8 cellular contexts compared by ENCODE assay signal in genomic region chr10:86522385-86522855, GRCh38. TPM values are rescaled to one million over a fixed set of nuclear protein-coding genes. Genes with fewer than 3 reads are reported as not detected.
DNase-seq lines count a peak whose midpoint lies in the region; FAIRE-seq and TF ChIP-seq lines count a peak whose summit lies in the region.

No MANE protein-coding gene starts in this region.

- intact Hi-C loops in endothelial cell of umbilical vein (cut with micrococcal nuclease) (loop anchor here (10.0 kb wide), 1 partner anchor 878 kb away; no protein-coding TSS in a partner anchor), ovary (cut with DNase I) (no loop called here)

- POLR2A ChIA-PET in endothelial cell of umbilical vein (lab: Charles Lee) = interaction anchor here (1.2 kb wide), 1 partner anchor 111 kb away, joined by 6 read pairs; no protein-coding TSS in a partner anchor

- TF ChIP-seq EP300 in ovary (IDR thresholded peaks at IDR 0.05) = no peak

- H3K79me2 ChIP-seq in endothelial cell of umbilical vein (ENCODE audit: control insufficient read depth, insufficient read depth, low read length) = peaks cover 48% of the 10 kb centered on the region

- no peak for TF ChIP-seq CTCF in Peyer's patch (IDR thresholded peaks at IDR 0.05)
- TF ChIP-seq CTCF in endothelial cell of umbilical vein (IDR thresholded peaks at IDR 0.05; ENCODE audit: extremely low read depth in 1 of 2, insufficient read depth in 1 of 2, low read depth in 1 of 2, low read length in 2 of 2) = no peak
- no peak for TF ChIP-seq CTCF in ovary (IDR thresholded peaks at IDR 0.05)

- dilution Hi-C loops in endothelial cell of umbilical vein (cut with MboI; ENCODE audit: extremely low pct_ligation_motif_present, low sequenced_read_pairs) = no loop called here

- CTCF ChIA-PET in endothelial cell of umbilical vein (lab: Charles Lee) = interaction anchor here (1.0 to 2.1 kb wide), 2 partner anchors 63 to 122 kb away, joined by 3 to 6 read pairs; no protein-coding TSS in a partner anchor

- H3K9me3 ChIP-seq in Peyer's patch (no peaks in the 10 kb centered on the region), endothelial cell of umbilical vein (replicated peaks; ENCODE audit: control insufficient read depth, insufficient read depth, low read length) (no peaks in the 10 kb centered on the region), ovary (no peaks in the 10 kb centered on the region)

- 7 to 10% (median 8%) methylated on average over 13 of the region's 13 CpGs for WGBS in ovary, 3 donors

- TF ChIP-seq POLR2A in Peyer's patch (IDR thresholded peaks at IDR 0.05) (no peak), endothelial cell of umbilical vein (IDR thresholded peaks at IDR 0.05; ENCODE audit: low read depth, low read length) (no peak), ovary (IDR thresholded peaks at IDR 0.05) (no peak)

- H3K36me3 ChIP-seq in Peyer's patch (peaks cover 0 to 7% (median 0%) of the 10 kb centered on the region in 3 donors), endothelial cell of umbilical vein (ENCODE audit: control insufficient read depth in 2 of 2, extremely low read depth in 1 of 2, insufficient read depth in 2 of 2, low read length in 2 of 2) (peaks cover 2 to 3% of the 10 kb centered on the region in 2 experiments), ovary (no peaks in the 10 kb centered on the region)

- H3K4me1 ChIP-seq in Peyer's patch = peaks cover 0 to 35% (median 11%) of the 10 kb centered on the region in 4 donors
- H3K4me1 ChIP-seq in endothelial cell of umbilical vein (ENCODE audit: control insufficient read depth, extremely low read depth, insufficient read depth, low read length) = peaks cover 19% of the 10 kb centered on the region
- peaks cover 4% of the 10 kb centered on the region for H3K4me1 ChIP-seq in ovary (ENCODE audit: insufficient read depth)

- no peaks in the 10 kb centered on the region for H3K9me1 ChIP-seq in endothelial cell of umbilical vein (replicated peaks; ENCODE audit: control insufficient read depth, extremely low read depth, insufficient read depth, low read length)

- peaks cover 15% of the 10 kb centered on the region for H4K20me1 ChIP-seq in endothelial cell of umbilical vein (replicated peaks; ENCODE audit: control insufficient read depth, extremely low read depth, insufficient read depth, low read length)

- H3K27me3 ChIP-seq in Peyer's patch (no peaks in the 10 kb centered on the region), endothelial cell of umbilical vein (ENCODE audit: control insufficient read depth in 2 of 2, insufficient read depth in 2 of 2, low read length in 2 of 2) (no peaks in the 10 kb centered on the region), ovary (no peaks in the 10 kb centered on the region)

- H3K4me3 ChIP-seq in Peyer's patch (peak overlapping the region; percentile 97 to 99 (median 98)), endothelial cell of umbilical vein (replicated peaks in 1 of 3; ENCODE audit: insufficient read depth in 1 of 3, low read depth in 1 of 3, low read length in 3 of 3) (peak overlapping the region; percentile 64 to 99 (median 99)), ovary (peak overlapping the region; percentile 98)

- peak; percentile 9 for DNase-seq in NCI-H1105 treated with DMSO at 0.1 percent for 48 hours (lab: John Stamatoyannopoulos, UW)
- DNase-seq in NCI-H1105 (lab: John Stamatoyannopoulos, UW) = no peak
- DNase-seq in Peyer's patch = no peak
- DNase-seq in endothelial cell of umbilical vein (ENCODE audit: low read depth, low spot score) = no peak
- DNase-seq in ovary = no peak
- no peak for DNase-seq in dedifferentiated amniotic fluid mesenchymal stem cell (ENCODE audit: extremely low spot score)
- no peak for DNase-seq in mesenteric fat pad (ENCODE audit: low spot score)
- DNase-seq in stimulated activated CD4-positive, alpha-beta T cell treated with anti-CD3 and anti-CD28 coated beads, Interleukin-12 subunit alpha, Interleukin-12 subunit beta, amount 100 ng/mL, for 4 hours = no peak

- no peak for FAIRE-seq in endothelial cell of umbilical vein (lab: Jason Lieb, UNC)

- H2AFZ ChIP-seq in endothelial cell of umbilical vein (ENCODE audit: low read depth, low read length) = peak overlapping the region; percentile 76

- H3K27ac ChIP-seq in Peyer's patch (peak overlapping the region; percentile 93 to 99 (median 98)), endothelial cell of umbilical vein (ENCODE audit: insufficient read depth, low read depth, low read length) (no peak overlapping the region), ovary (peak overlapping the region; percentile 53 to 76)

- peak overlapping the region; percentile 74 for H3K4me2 ChIP-seq in endothelial cell of umbilical vein (ENCODE audit: insufficient read depth, low read length)

- BruUV-seq in endothelial cell of umbilical vein (replicated peaks; lab: Mats Ljungman, UMichigan) = no TSS peak

- H3K9ac ChIP-seq in endothelial cell of umbilical vein (replicated peaks; ENCODE audit: extremely low read depth, insufficient read depth, low read length) = peak overlapping the region; percentile 92

TF ChIP-seq in endothelial cell of umbilical vein, 7 proteins besides CTCF, POLR2A, EP300 and RAD21:
- TF ChIP-seq JUN (IDR thresholded peaks at IDR 0.05; ENCODE audit: borderline replicate concordance, insufficient read depth, insufficient read length, low read depth) (no peak), MYC (IDR thresholded peaks at IDR 0.05; ENCODE audit: low read depth, low read length) (no peak), GATA2 (IDR thresholded peaks at IDR 0.05; ENCODE audit: insufficient read depth, insufficient read length, low read depth, low read length) (no peak), POLR2AphosphoS5 (IDR thresholded peaks at IDR 0.05; ENCODE audit: insufficient read depth, low read depth, low read length) (no peak), MAX (IDR thresholded peaks at IDR 0.05; ENCODE audit: insufficient read depth, insufficient read length) (no peak), FOS (IDR thresholded peaks at IDR 0.05; ENCODE audit: borderline replicate concordance, insufficient read depth, low read length) (no peak), EZH2 (IDR thresholded peaks at IDR 0.05; ENCODE audit: borderline replicate concordance, low read depth, low read length, severe bottlenecking) (no peak)

RNA-seq across cellular contexts. Expression of gene WAPL, which starts 0.8 kb away (rescaled TPM):
- 10 to 100 TPM; 32.4 to 49.5 (median 45.1) TPM for total RNA-seq in Peyer's patch
- 35.1 and 35.3 TPM in 2 replicates for total RNA-seq in endothelial cell of umbilical vein
- 6.4 and 9.2 TPM in 2 replicates for polyA plus RNA-seq in endothelial cell of umbilical vein
- 12.4 and 12.6 TPM in 2 replicates for polyA plus RNA-seq in endothelial cell of umbilical vein (2011; cell fraction: cytosol; rRNA removed)
- 14.7 and 20.4 TPM in 2 replicates for polyA plus RNA-seq in endothelial cell of umbilical vein (2011; cell fraction: nucleus; rRNA removed)
- polyA plus RNA-seq in endothelial cell of umbilical vein (2012) = 29.6 and 33.0 TPM in 2 replicates
- polyA minus RNA-seq in endothelial cell of umbilical vein = 23.5 and 29.6 TPM in 2 replicates
- polyA minus RNA-seq in endothelial cell of umbilical vein (2011; cell fraction: cytosol; rRNA and poly(A)+ RNA removed) = 36.8 TPM
- 22.2 and 29.6 TPM in 2 replicates for polyA minus RNA-seq in endothelial cell of umbilical vein (2011; cell fraction: nucleus; rRNA and poly(A)+ RNA removed)
- 10 to 100 TPM; 26.0 to 33.3 (median 31.8) TPM for total RNA-seq in ovary
- polyA plus RNA-seq in ovary = 10 to 100 TPM; 15.3 to 19.0 TPM
- 34.2 TPM for total RNA-seq in mesenteric fat pad
